In genomic region chr5:78735834-78736463, GRCh38 we compare ENCODE assay signal across 18 cellular contexts.
DNase-seq lines count a peak whose midpoint lies in the region; ATAC-seq and TF ChIP-seq lines count a peak whose summit lies in the region.
"Had no signal": no experiment of that assay in that cellular context is flagged by ENCODE, and none has a peak within 500 bp of the region (broad histone marks: within the 10 kb centered on the region; RNA-seq: fewer than 3 reads in every experiment).

No MANE protein-coding gene starts in this region.

- intact Hi-C loops in Calu3 (cut with micrococcal nuclease; ENCODE audit: unreplicated experiment) (no loop called here), mucosa of descending colon (cut with DNase I, micrococcal nuclease) (no loop called here), prostate gland (cut with DNase I) (no loop called here), right cardiac atrium (cut with DNase I) (no loop called here)

- CTCF ChIA-PET in Calu3 (lab: Charles Lee) (interaction anchor here (0.6 to 1.6 kb wide), 3 partner anchors 9 to 763 kb away, joined by 4 to 7 read pairs (median 6); no protein-coding TSS in a partner anchor), WTC11 (lab: Charles Lee) (no interaction called here)

- TF ChIP-seq CTCF in Calu3 (IDR thresholded peaks at IDR 0.05; ENCODE audit: unreplicated experiment) (no peak), WTC11 (IDR thresholded peaks at IDR 0.05) (no peak), mucosa of descending colon (IDR thresholded peaks at IDR 0.05) (no peak), prostate gland (IDR thresholded peaks at IDR 0.05) (no peak)

- ATAC-seq in WTC11 (peak; percentile 28; the same call in 1 of the 2 replicates), mucosa of descending colon (peak; percentile 75), GM19035 (IDR thresholded peaks at IDR 0.05; ENCODE audit: unreplicated experiment) (no peak), right cardiac atrium (no peak)
- ATAC-seq in activated naive CD8-positive, alpha-beta T cell treated with anti-CD3 and anti-CD28 coated beads, Interleukin-2, amount 50 U/mL, for 24 hours, result no peak
- ATAC-seq: CD8-positive, alpha-beta T cell; Right ventricle myocardium inferior had no signal

- DNase-seq in Calu3 (peak; percentile 32), WTC11 (ENCODE audit: low spot score) (no peak), mucosa of descending colon (no peak), prostate gland (ENCODE audit: low spot score) (no peak), right cardiac atrium (no peak)
- no peak for DNase-seq in activated naive CD8-positive, alpha-beta T cell treated with anti-CD3 and anti-CD28 coated beads, Interleukin-2, amount 50 U/mL, for 24 hours
- DNase-seq: CD8-positive, alpha-beta T cell; H9; IMR-90; Karpas-422; NCI-H1092 treated with DMSO at 0.1 percent for 48 hours; NCI-H1694; NCI-H2081 treated with DMSO at 0.1 percent for 48 hours; NCI-H446 treated with DMSO at 0.1 percent for 48 hours had no signal

- no peaks in the 10 kb centered on the region for H3K4me1 ChIP-seq in mucosa of descending colon (ENCODE audit: low read depth)
- no peaks in the 10 kb centered on the region for H3K4me1 ChIP-seq in prostate gland (replicated peaks)
- H3K4me1 ChIP-seq in right cardiac atrium (ENCODE audit: control insufficient read depth, insufficient read depth, low read length), result no peaks in the 10 kb centered on the region

- H3K27ac ChIP-seq in prostate gland (no peak overlapping the region), right cardiac atrium (ENCODE audit: low read length) (no peak overlapping the region)
- H3K27ac ChIP-seq: BLaER1 treated with 17β-estradiol and CSF1 and Interleukin-3, amounts not matched to agents 10 nM and 100 nM had no signal

- H3K4me3 ChIP-seq in mucosa of descending colon (no peak overlapping the region), prostate gland (no peak overlapping the region), right cardiac atrium (ENCODE audit: low read length) (no peak overlapping the region)
- H3K4me3 ChIP-seq: BLaER1 treated with 17β-estradiol and CSF1 and Interleukin-3, amounts not matched to agents 10 nM and 100 nM had no signal

- H3K36me3 ChIP-seq in mucosa of descending colon (ENCODE audit: low read depth), result no peaks in the 10 kb centered on the region
- H3K36me3 ChIP-seq in prostate gland, result no peaks in the 10 kb centered on the region
- H3K36me3 ChIP-seq: BLaER1 treated with 17β-estradiol and CSF1 and Interleukin-3, amounts not matched to agents 10 nM and 100 nM had no signal

- 95% methylated on average over 4 of the region's 4 CpGs for WGBS in prostate gland
- WGBS in right cardiac atrium, result 98% methylated on average over 4 of the region's 4 CpGs

- H3K27ac Mint-ChIP-seq in Calu3 (ENCODE audit: unreplicated experiment) (no peak overlapping the region), IgD-negative memory B cell (peak overlapping the region in 2 of 3 donors; percentile 61 to 83), WTC11 (no peak overlapping the region)
- no peak overlapping the region for H3K27ac Mint-ChIP-seq in activated naive CD8-positive, alpha-beta T cell treated with anti-CD3 and anti-CD28 coated beads, Interleukin-2, amount 50 U/mL, for 24 hours
- H3K27ac Mint-ChIP-seq: CD8-positive, alpha-beta T cell; H9 had no signal

- H3K4me1 Mint-ChIP-seq in Calu3 (ENCODE audit: low read depth, unreplicated experiment) (peaks cover 62% of the 10 kb centered on the region), IgD-negative memory B cell (peaks cover 26 to 32% (median 30%) of the 10 kb centered on the region in 3 donors), WTC11 (peaks cover 10% of the 10 kb centered on the region)
- no peaks in the 10 kb centered on the region for H3K4me1 Mint-ChIP-seq in activated naive CD8-positive, alpha-beta T cell treated with anti-CD3 and anti-CD28 coated beads, Interleukin-2, amount 50 U/mL, for 24 hours

- no peaks in the 10 kb centered on the region for H3K27me3 ChIP-seq in prostate gland (replicated peaks; ENCODE audit: insufficient read depth)
- no peaks in the 10 kb centered on the region for H3K27me3 ChIP-seq in right cardiac atrium (ENCODE audit: control insufficient read depth, insufficient read depth)
- H3K27me3 ChIP-seq: BLaER1 treated with 17β-estradiol and CSF1 and Interleukin-3, amounts not matched to agents 10 nM and 100 nM had no signal

- POLR2A ChIA-PET in WTC11 (lab: Charles Lee), result no interaction called here

- no peak for TF ChIP-seq POLR2A in prostate gland (IDR thresholded peaks at IDR 0.05)

- H3K4me3 Mint-ChIP-seq in Calu3 (ENCODE audit: low read depth, unreplicated experiment), result no peak overlapping the region
- peak overlapping the region in 2 of 4 donors; percentile 66 to 82 for H3K4me3 Mint-ChIP-seq in IgD-negative memory B cell
- H3K4me3 Mint-ChIP-seq in WTC11, result no peak overlapping the region
- H3K4me3 Mint-ChIP-seq in activated naive CD8-positive, alpha-beta T cell treated with anti-CD3 and anti-CD28 coated beads, Interleukin-2, amount 50 U/mL, for 24 hours, result no peak overlapping the region
- H3K4me3 Mint-ChIP-seq: CD8-positive, alpha-beta T cell; H9 had no signal

- H3K9me3 Mint-ChIP-seq in Calu3 (ENCODE audit: low read depth, unreplicated experiment), result no peaks in the 10 kb centered on the region
- no peaks in the 10 kb centered on the region for H3K9me3 Mint-ChIP-seq in IgD-negative memory B cell
- peaks cover 13% of the 10 kb centered on the region for H3K9me3 Mint-ChIP-seq in WTC11
- H3K9me3 Mint-ChIP-seq in activated naive CD8-positive, alpha-beta T cell treated with anti-CD3 and anti-CD28 coated beads, Interleukin-2, amount 50 U/mL, for 24 hours, result no peaks in the 10 kb centered on the region
- H3K9me3 Mint-ChIP-seq: CD8-positive, alpha-beta T cell had no signal

- no peaks in the 10 kb centered on the region for H3K27me3 Mint-ChIP-seq in Calu3 (ENCODE audit: unreplicated experiment)
- no peaks in the 10 kb centered on the region for H3K27me3 Mint-ChIP-seq in IgD-negative memory B cell
- no peaks in the 10 kb centered on the region; the same call in 1 of the 2 replicates for H3K27me3 Mint-ChIP-seq in WTC11 (ENCODE audit: low read depth)
- no peaks in the 10 kb centered on the region for H3K27me3 Mint-ChIP-seq in activated naive CD8-positive, alpha-beta T cell treated with anti-CD3 and anti-CD28 coated beads, Interleukin-2, amount 50 U/mL, for 24 hours

- no TSS peak for BruUV-seq in Calu3 (replicated peaks; lab: Mats Ljungman, UMichigan)

- H3K9me3 ChIP-seq in mucosa of descending colon (no peaks in the 10 kb centered on the region), prostate gland (no peaks in the 10 kb centered on the region), right cardiac atrium (ENCODE audit: control insufficient read depth, low read length) (no peaks in the 10 kb centered on the region)

- H3K36me3 Mint-ChIP-seq in Calu3 (ENCODE audit: insufficient read depth, unreplicated experiment) (no peaks in the 10 kb centered on the region), IgD-negative memory B cell (peaks cover 3% of the 10 kb centered on the region), WTC11 (0 out of 2 replicates have a peak, but pooled peaks cover 3% of the 10 kb centered on the region)
- no peaks in the 10 kb centered on the region for H3K36me3 Mint-ChIP-seq in activated naive CD8-positive, alpha-beta T cell treated with anti-CD3 and anti-CD28 coated beads, Interleukin-2, amount 50 U/mL, for 24 hours (ENCODE audit: low read depth)
- H3K36me3 Mint-ChIP-seq: CD8-positive, alpha-beta T cell had no signal

TF ChIP-seq in WTC11, 78 proteins besides CTCF, POLR2A, EP300 and RAD21:
- TF ChIP-seq CREB1 (CRISPR knock-in tag; IDR thresholded peaks at IDR 0.05) (no peak), FOXP1 (CRISPR knock-in tag; IDR thresholded peaks at IDR 0.05; ENCODE audit: borderline replicate concordance) (no peak), TEAD4 (CRISPR knock-in tag; IDR thresholded peaks at IDR 0.05) (no peak), FOXJ3 (CRISPR knock-in tag; IDR thresholded peaks at IDR 0.05; ENCODE audit: borderline replicate concordance) (no peak), MAX (CRISPR knock-in tag; IDR thresholded peaks at IDR 0.05) (no peak), NR2C2 (CRISPR knock-in tag; IDR thresholded peaks at IDR 0.05) (no peak), IRF2 (CRISPR knock-in tag; IDR thresholded peaks at IDR 0.05; ENCODE audit: borderline replicate concordance, low read depth) (no peak), ZNF317 (CRISPR knock-in tag; IDR thresholded peaks at IDR 0.05; ENCODE audit: borderline replicate concordance, low read depth) (no peak), STAT6 (CRISPR knock-in tag; conservative IDR thresholded peaks at IDR 0.05; ENCODE audit: low read depth) (no peak)

Comparison
In these comparisons a context has a peak if more than half of its experiments do, and no peak if none do; other contexts are left out.
1. H3K27ac Mint-ChIP-seq: peak in IgD-negative memory B cell (2 of 3); none in Calu3 (single experiment), WTC11 (single experiment) and activated naive CD8-positive, alpha-beta T cell treated with anti-CD3 and anti-CD28 coated beads, Interleukin-2, amount 50 U/mL, for 24 hours (single experiment).
2. ATAC-seq: peak in WTC11 (single experiment) and mucosa of descending colon (single experiment); none in GM19035 (single experiment), activated naive CD8-positive, alpha-beta T cell treated with anti-CD3 and anti-CD28 coated beads, Interleukin-2, amount 50 U/mL, for 24 hours (single experiment) and right cardiac atrium (0 of 2).